ENCODE assay signal across 9 cellular contexts in genomic region chr3:119628390-119628789, GRCh38. TPM values are rescaled to one million over a fixed set of nuclear protein-coding genes. Genes with fewer than 3 reads are reported as not detected.
DNase-seq lines count a peak whose midpoint lies in the region; ATAC-seq and TF ChIP-seq lines count a peak whose summit lies in the region.
"Had no signal": no experiment of that assay in that cellular context is flagged by ENCODE, and none has a peak within 500 bp of the region (broad histone marks: within the 10 kb centered on the region; RNA-seq: fewer than 3 reads in every experiment).

No MANE protein-coding gene starts in this region.

- POLR2A ChIA-PET in RWPE1 (lab: Yijun Ruan, JAX; ENCODE audit: low non-redundant PET) = no interaction called here

- TF ChIP-seq CTCF in mucosa of descending colon (IDR thresholded peaks at IDR 0.05) (no peak), RWPE1 (conservative IDR thresholded peaks at IDR 0.05; ENCODE audit: low read depth) (no peak)

- H3K4me3 ChIP-seq in mucosa of descending colon = no peak overlapping the region

- ATAC-seq in GM18861 (IDR thresholded peaks at IDR 0.05; ENCODE audit: unreplicated experiment) (peak; percentile 50), GM21447 (IDR thresholded peaks at IDR 0.05; ENCODE audit: unreplicated experiment) (peak; percentile 69), HG03460 (IDR thresholded peaks at IDR 0.05; ENCODE audit: unreplicated experiment) (peak; percentile 65), mucosa of descending colon (peak; percentile 49), left colon (no peak)

- DNase-seq in mucosa of descending colon (no peak), Kasumi-1 (lab: John Stamatoyannopoulos, UW) (no peak), left colon (no peak), RWPE1 (ENCODE audit: low spot score) (no peak), NCI-H1436 treated with DMSO at 0.1 percent for 48 hours (lab: John Stamatoyannopoulos, UW) (no peak)
- DNase-seq: NCI-H1417 had no signal

- no peaks in the 10 kb centered on the region for H3K9me3 ChIP-seq in mucosa of descending colon

- no peak overlapping the region for H3K27ac ChIP-seq in RWPE1

- H3K36me3 ChIP-seq in mucosa of descending colon (ENCODE audit: low read depth) = no peaks in the 10 kb centered on the region

- intact Hi-C loops in mucosa of descending colon (cut with DNase I, micrococcal nuclease) (no loop called here), left colon (cut with DNase I, micrococcal nuclease) (no loop called here)

- CTCF ChIA-PET in RWPE1 (lab: Yijun Ruan, JAX) = interaction anchor here (0.6 kb wide), 1 partner anchor 27 kb away, joined by 3 read pairs; no protein-coding TSS in a partner anchor

- H3K4me1 ChIP-seq in mucosa of descending colon (ENCODE audit: low read depth) = no peaks in the 10 kb centered on the region

RNA-seq across cellular contexts. Expression of gene PLA1A, which starts 30.7 kb away (rescaled TPM):
- total RNA-seq in mucosa of descending colon (1 to 10 TPM in 2 of 3 donors, under 1 TPM in 1; 0.58 to 2.1 (median 1.5) TPM), left colon (1 to 10 TPM; 1.3 to 1.9 TPM)

RNA-seq across cellular contexts. Expression of gene POPDC2, which starts 32.0 kb away (rescaled TPM):
- total RNA-seq in mucosa of descending colon = 10 to 100 TPM in 1 of 3 donors, 1 to 10 TPM in 2; 4.2 to 89.0 (median 7.1) TPM
- 10 to 100 TPM in 1 of 2 donors, 1 to 10 TPM in 1; 1.1 to 13.9 TPM for total RNA-seq in left colon

RNA-seq across cellular contexts. Expression of gene COX17, which starts 48.8 kb away (rescaled TPM):
- total RNA-seq in mucosa of descending colon = 10 to 100 TPM; 45.5 to 56.4 (median 52.4) TPM
- total RNA-seq in left colon = 10 to 100 TPM; 46.0 to 56.8 TPM

RNA-seq across cellular contexts. Expression of gene ADPRH, which starts 49.1 kb away (rescaled TPM):
- total RNA-seq in mucosa of descending colon (1 to 10 TPM in 2 of 3 donors, under 1 TPM in 1; 0.93 to 9.1 (median 2.7) TPM), left colon (1 to 10 TPM; 2.3 to 2.9 TPM)
